Comparison of ENCODE assay signal across 38 cellular contexts in the genomic region with DNA sequence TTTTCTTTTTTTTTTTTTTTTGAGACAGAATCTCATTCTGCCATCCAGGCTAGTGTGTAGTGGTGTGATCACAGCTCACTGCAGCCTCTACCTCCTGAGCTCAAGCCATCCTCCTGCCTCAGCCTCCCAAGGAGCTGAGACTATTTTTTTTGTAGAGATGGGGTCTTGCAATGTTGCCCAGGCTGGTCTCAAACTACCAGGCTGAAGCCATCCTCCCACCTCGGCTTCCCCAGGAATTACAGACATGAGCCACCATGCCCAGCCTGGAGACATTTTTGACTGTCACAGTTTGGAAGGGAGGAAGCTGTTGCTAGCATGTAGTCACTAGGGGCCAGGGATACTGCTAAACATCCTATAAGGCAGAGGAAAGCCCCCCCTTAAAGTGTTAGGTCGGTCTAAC. TPM values are rescaled to one million over a fixed set of nuclear protein-coding genes. Genes with fewer than 3 reads are reported as not detected.
"Had no signal": no experiment of that assay in that cellular context is flagged by ENCODE, and none has a peak within 500 bp of the region (broad histone marks: within the 10 kb centered on the region; RNA-seq: fewer than 3 reads in every experiment).

No MANE protein-coding gene starts in this region.

- H3K9me3 ChIP-seq: MG63 had no signal

- H3K4me3 ChIP-seq: MG63 had no signal

- H3K27ac ChIP-seq: KMS-11 had no signal

- DNase-seq: Karpas-422, Kasumi-1, KG1, MG63, MM.1S, MV-4-11, NCI-H1048, NCI-H1092, NCI-H1092 treated with DMSO at 0.1 percent for 48 hours, NCI-H1105, NCI-H1105 treated with DMSO at 0.1 percent for 48 hours, NCI-H1417, NCI-H1417 treated with DMSO at 0.1 percent for 48 hours, NCI-H1436, NCI-H1436 treated with DMSO at 0.1 percent for 48 hours, NCI-H146, NCI-H1694, NCI-H1694 treated with DMSO at 0.1 percent for 48 hours, NCI-H187, NCI-H187 treated with DMSO at 0.1 percent for 48 hours, NCI-H1930, NCI-H2029, NCI-H2029 treated with DMSO at 0.1 percent for 48 hours, NCI-H2081, NCI-H2081 treated with DMSO at 0.1 percent for 48 hours, NCI-H2107, NCI-H2171, NCI-H2171 treated with DMSO at 0.1 percent for 48 hours, NCI-H2227 treated with DMSO at 0.1 percent for 48 hours, NCI-H226, NCI-H345, NCI-H446, NCI-H446 treated with DMSO at 0.1 percent for 48 hours, NCI-H510A, NCI-H510A treated with DMSO at 0.1 percent for 48 hours had no signal

- H3K36me3 ChIP-seq: MG63 had no signal

RNA-seq across cellular contexts. Expression of a gene that starts 23.9 kb away (rescaled TPM):
- total RNA-seq: LHCN-M2, MCF 10A had no signal

RNA-seq across cellular contexts. Expression of a gene that starts 33.9 kb away (rescaled TPM):
- total RNA-seq: LHCN-M2 had no signal
